ENCODE assay signal across 19 cellular contexts in the genomic region with DNA sequence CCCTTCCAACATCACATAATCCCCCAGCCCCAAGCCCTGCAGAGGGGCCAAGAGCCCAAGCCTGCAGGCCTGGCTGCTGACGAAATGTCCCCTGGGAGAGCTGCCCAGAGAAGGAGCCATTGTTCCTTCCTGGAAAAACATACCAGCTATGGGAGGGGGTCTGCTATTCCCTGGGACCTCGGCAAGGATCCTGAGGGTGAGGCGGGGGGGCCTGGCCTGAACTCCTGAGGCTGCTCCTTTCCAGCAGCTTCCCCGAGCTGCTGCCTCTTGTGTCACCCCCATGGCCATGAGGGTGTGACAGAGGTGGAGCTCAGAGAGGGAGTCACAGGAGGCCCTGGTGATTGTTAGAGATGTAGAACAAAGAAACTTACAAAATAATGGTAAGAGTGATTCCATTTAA. TPM values are rescaled to one million over a fixed set of nuclear protein-coding genes. Genes with fewer than 3 reads are reported as not detected.
A peak's percentile ranks its signal among the peaks of the same experiment; 100 is the strongest.
DNase-seq lines count a peak whose midpoint lies in the region; ATAC-seq lines count a peak whose summit lies in the region.
"Had no signal": no experiment of that assay in that cellular context is flagged by ENCODE, and none has a peak within 500 bp of the region (broad histone marks: within the 10 kb centered on the region; RNA-seq: fewer than 3 reads in every experiment).

No MANE protein-coding gene starts in this region.

- WGBS in mesodermal cell (ENCODE audit: insufficient coverage in 2 of 2), 2 experiments = 68 to 80% methylated on average over 1 to 3 of the region's 4 CpGs

- DNase-seq in Right ventricle myocardium superior = peak; percentile 29
- DNase-seq in Right ventricle myocardium inferior (ENCODE audit: missing footprints) = no peak
- no peak for DNase-seq in T-helper 17 cell
- DNase-seq in stimulated activated effector memory CD8-positive, alpha-beta T cell treated with anti-CD3 and anti-CD28 coated beads, Interleukin-12 subunit alpha, Interleukin-12 subunit beta, amount 100 ng/mL, for 72 hours (ENCODE audit: low spot score in 2 of 2) = no peak
- no peak for DNase-seq in cerebellum (ENCODE audit: low spot score)
- no peak for DNase-seq in activated CD8-positive, alpha-beta memory T cell treated with anti-CD3 and anti-CD28 coated beads, Interleukin-2, amount 50 U/mL, for 4 hours
- DNase-seq: activated CD4-positive, alpha-beta memory T cell treated with anti-CD3 and anti-CD28 coated beads, Interleukin-2, amount 10 ng/mL, durations not matched to agents 7 days and 5 days; activated naive CD4-positive, alpha-beta T cell treated with Interleukin-2 at 50 U/mL for 16 hours; activated T-cell treated with anti-CD3 and anti-CD28 coated beads, Interleukin-2, amount 50 U/mL, for 1 hour; mammary epithelial cell; MV-4-11; NCI-H1930; NK-92 treated with Interleukin-12 subunit alpha and Interleukin-12 subunit beta, amount 100 ng/mL, for 24 hours had no signal

- peaks cover 77% of the 10 kb centered on the region for H3K4me1 ChIP-seq in mesodermal cell (ENCODE audit: control insufficient read depth, insufficient read depth, low read length, poor library complexity, severe bottlenecking)

- H3K36me3 Mint-ChIP-seq in T-helper 17 cell (ENCODE audit: low read depth) = no peaks in the 10 kb centered on the region
- H3K36me3 Mint-ChIP-seq in stimulated activated effector memory CD8-positive, alpha-beta T cell treated with anti-CD3 and anti-CD28 coated beads, Interleukin-12 subunit alpha, Interleukin-12 subunit beta, amount 100 ng/mL, for 72 hours = no peaks in the 10 kb centered on the region
- H3K36me3 Mint-ChIP-seq: CD14-positive monocyte; natural killer cell treated with Interleukin-12 subunit alpha and Interleukin-12 subunit beta and Interleukin-15 and Interleukin-18, amount 100 ng/mL, for 72 hours had no signal

- H3K4me3 Mint-ChIP-seq in T-helper 17 cell = no peak overlapping the region
- no peak overlapping the region for H3K4me3 Mint-ChIP-seq in stimulated activated effector memory CD8-positive, alpha-beta T cell treated with anti-CD3 and anti-CD28 coated beads, Interleukin-12 subunit alpha, Interleukin-12 subunit beta, amount 100 ng/mL, for 72 hours
- H3K4me3 Mint-ChIP-seq: activated CD4-positive, alpha-beta memory T cell treated with anti-CD3 and anti-CD28 coated beads, Interleukin-2, amount 10 ng/mL, durations not matched to agents 7 days and 5 days; CD14-positive monocyte; natural killer cell treated with Interleukin-12 subunit alpha and Interleukin-12 subunit beta and Interleukin-15 and Interleukin-18, amount 100 ng/mL, for 72 hours had no signal

- no peaks in the 10 kb centered on the region for H3K9me3 Mint-ChIP-seq in stimulated activated effector memory CD8-positive, alpha-beta T cell treated with anti-CD3 and anti-CD28 coated beads, Interleukin-12 subunit alpha, Interleukin-12 subunit beta, amount 100 ng/mL, for 72 hours
- H3K9me3 Mint-ChIP-seq: activated CD4-positive, alpha-beta memory T cell treated with anti-CD3 and anti-CD28 coated beads, Interleukin-2, amount 10 ng/mL, durations not matched to agents 7 days and 5 days; CD14-positive monocyte; natural killer cell treated with Interleukin-12 subunit alpha and Interleukin-12 subunit beta and Interleukin-15 and Interleukin-18, amount 100 ng/mL, for 72 hours had no signal

- H3K9me3 ChIP-seq in T-helper 17 cell (ENCODE audit: control insufficient read depth, low read length, poor library complexity, severe bottlenecking) = no peaks in the 10 kb centered on the region
- no peaks in the 10 kb centered on the region for H3K9me3 ChIP-seq in mesodermal cell (ENCODE audit: control insufficient read depth, low read length)
- H3K9me3 ChIP-seq: A549 had no signal

- no peak for ATAC-seq in Right ventricle myocardium superior (ENCODE audit: poor library complexity)
- no peak for ATAC-seq in Right ventricle myocardium inferior
- ATAC-seq in T-helper 17 cell = no peak
- ATAC-seq in stimulated activated effector memory CD8-positive, alpha-beta T cell treated with anti-CD3 and anti-CD28 coated beads, Interleukin-12 subunit alpha, Interleukin-12 subunit beta, amount 100 ng/mL, for 72 hours = no peak
- no peak for ATAC-seq in GM19035 (IDR thresholded peaks at IDR 0.05; ENCODE audit: unreplicated experiment)
- ATAC-seq: A549; natural killer cell treated with Interleukin-12 subunit alpha and Interleukin-12 subunit beta and Interleukin-15 and Interleukin-18, amount 100 ng/mL, for 72 hours had no signal

- peaks cover 16% of the 10 kb centered on the region for H3K36me3 ChIP-seq in mesodermal cell (ENCODE audit: control insufficient read depth, insufficient read depth, low read length)

- H3K4me3 ChIP-seq in mesodermal cell (ENCODE audit: extremely low read depth, insufficient read depth, low read length, poor library complexity, severe bottlenecking) = no peak overlapping the region
- H3K4me3 ChIP-seq: A549 had no signal

- H3K27ac Mint-ChIP-seq in T-helper 17 cell = peak overlapping the region; percentile 87
- peak overlapping the region; percentile 60 for H3K27ac Mint-ChIP-seq in stimulated activated effector memory CD8-positive, alpha-beta T cell treated with anti-CD3 and anti-CD28 coated beads, Interleukin-12 subunit alpha, Interleukin-12 subunit beta, amount 100 ng/mL, for 72 hours
- H3K27ac Mint-ChIP-seq: CD14-positive monocyte had no signal

- peaks cover 31% of the 10 kb centered on the region for H3K4me1 Mint-ChIP-seq in T-helper 17 cell
- peaks cover 29% of the 10 kb centered on the region for H3K4me1 Mint-ChIP-seq in stimulated activated effector memory CD8-positive, alpha-beta T cell treated with anti-CD3 and anti-CD28 coated beads, Interleukin-12 subunit alpha, Interleukin-12 subunit beta, amount 100 ng/mL, for 72 hours
- H3K4me1 Mint-ChIP-seq: CD14-positive monocyte had no signal

- H3K27ac ChIP-seq in mesodermal cell (ENCODE audit: low read depth, low read length, severe bottlenecking) = peak overlapping the region; percentile 45
- H3K27ac ChIP-seq: A549, RWPE1 had no signal

- no peaks in the 10 kb centered on the region for H3K27me3 Mint-ChIP-seq in T-helper 17 cell
- H3K27me3 Mint-ChIP-seq: activated CD4-positive, alpha-beta memory T cell treated with anti-CD3 and anti-CD28 coated beads, Interleukin-2, amount 10 ng/mL, durations not matched to agents 7 days and 5 days; natural killer cell treated with Interleukin-12 subunit alpha and Interleukin-12 subunit beta and Interleukin-15 and Interleukin-18, amount 100 ng/mL, for 72 hours had no signal

- intact Hi-C loops in Right ventricle myocardium superior (cut with DNase I) (no loop called here), Right ventricle myocardium inferior (cut with DNase I) (no loop called here)

RNA-seq across cellular contexts. Expression of a gene that starts 12.9 kb away (rescaled TPM):
- total RNA-seq in Right ventricle myocardium superior (14.6 TPM), Right ventricle myocardium inferior (15.9 TPM), T-helper 17 cell (1 to 10 TPM; 2.9 to 8.4 TPM), cerebellum (5.5 TPM)
- polyA plus RNA-seq in mesodermal cell (2013, experiment 1 of 2) = 126 TPM
- 114 TPM for polyA plus RNA-seq in mesodermal cell (2013, experiment 2 of 2)

RNA-seq across cellular contexts. Expression of a gene that starts 53.0 kb away (rescaled TPM):
- total RNA-seq in Right ventricle myocardium superior = 26.8 TPM
- 31.2 TPM for total RNA-seq in Right ventricle myocardium inferior
- total RNA-seq in T-helper 17 cell = 1 to 10 TPM; 3.7 to 5.6 TPM
- polyA plus RNA-seq in mesodermal cell (2013, experiment 1 of 2) = 6.7 TPM
- polyA plus RNA-seq in mesodermal cell (2013, experiment 2 of 2) = 7.2 TPM
- total RNA-seq in cerebellum = 14.2 TPM

RNA-seq across cellular contexts. Expression of a gene that starts 55.4 kb away (rescaled TPM):
- total RNA-seq in Right ventricle myocardium superior (18.2 TPM), Right ventricle myocardium inferior (22.3 TPM), T-helper 17 cell (10 to 100 TPM; 47.6 to 52.6 TPM), cerebellum (13.1 TPM)
- polyA plus RNA-seq in mesodermal cell (2013, experiment 1 of 2) = 35.5 TPM
- 28.0 TPM for polyA plus RNA-seq in mesodermal cell (2013, experiment 2 of 2)
